Comparison of ENCODE assay signal across 8 cellular contexts in genomic region chr7:100874577-100875355, GRCh38. TPM values are rescaled to one million over a fixed set of nuclear protein-coding genes. Genes with fewer than 3 reads are reported as not detected.
DNase-seq lines count a peak whose midpoint lies in the region; ATAC-seq and TF ChIP-seq lines count a peak whose summit lies in the region.

A gene with protein sequence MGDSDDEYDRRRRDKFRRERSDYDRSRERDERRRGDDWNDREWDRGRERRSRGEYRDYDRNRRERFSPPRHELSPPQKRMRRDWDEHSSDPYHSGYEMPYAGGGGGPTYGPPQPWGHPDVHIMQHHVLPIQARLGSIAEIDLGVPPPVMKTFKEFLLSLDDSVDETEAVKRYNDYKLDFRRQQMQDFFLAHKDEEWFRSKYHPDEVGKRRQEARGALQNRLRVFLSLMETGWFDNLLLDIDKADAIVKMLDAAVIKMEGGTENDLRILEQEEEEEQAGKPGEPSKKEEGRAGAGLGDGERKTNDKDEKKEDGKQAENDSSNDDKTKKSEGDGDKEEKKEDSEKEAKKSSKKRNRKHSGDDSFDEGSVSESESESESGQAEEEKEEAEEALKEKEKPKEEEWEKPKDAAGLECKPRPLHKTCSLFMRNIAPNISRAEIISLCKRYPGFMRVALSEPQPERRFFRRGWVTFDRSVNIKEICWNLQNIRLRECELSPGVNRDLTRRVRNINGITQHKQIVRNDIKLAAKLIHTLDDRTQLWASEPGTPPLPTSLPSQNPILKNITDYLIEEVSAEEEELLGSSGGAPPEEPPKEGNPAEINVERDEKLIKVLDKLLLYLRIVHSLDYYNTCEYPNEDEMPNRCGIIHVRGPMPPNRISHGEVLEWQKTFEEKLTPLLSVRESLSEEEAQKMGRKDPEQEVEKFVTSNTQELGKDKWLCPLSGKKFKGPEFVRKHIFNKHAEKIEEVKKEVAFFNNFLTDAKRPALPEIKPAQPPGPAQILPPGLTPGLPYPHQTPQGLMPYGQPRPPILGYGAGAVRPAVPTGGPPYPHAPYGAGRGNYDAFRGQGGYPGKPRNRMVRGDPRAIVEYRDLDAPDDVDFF (plus strand): TSS chr7:100875103. CDS start chr7:100875591, 488 bp downstream.

- peaks cover 18% of the 10 kb centered on the region for H3K36me3 ChIP-seq in SU-DHL-6 (ENCODE audit: low read length)
- no peaks in the 10 kb centered on the region for H3K36me3 ChIP-seq in ovary
- peaks cover 13 to 33% of the 10 kb centered on the region in 2 donors for H3K36me3 ChIP-seq in thyroid gland

- H3K4me3 ChIP-seq in GM12864 (ENCODE audit: low read depth, low read length) (peak within 1 kb of the TSS; percentile 86), SU-DHL-6 (ENCODE audit: insufficient read depth, low read length, poor library complexity, severe bottlenecking) (peak within 1 kb of the TSS; percentile 88), ovary (peak within 1 kb of the TSS; percentile 88), thyroid gland (replicated peaks in 1 of 3) (peak within 1 kb of the TSS; percentile 77 to 100 (median 83))

- H3F3A ChIP-seq in SU-DHL-6 (ENCODE audit: insufficient read depth): no peaks in the 10 kb centered on the region

- H3K4me1 Mint-ChIP-seq in activated naive CD8-positive, alpha-beta T cell treated with anti-CD3 and anti-CD28 coated beads, Interleukin-2, amount 10 ng/mL, durations not matched to agents 7 days and 5 days: peaks cover 41% of the 10 kb centered on the region

- peak within 1 kb of the TSS; percentile 98 for H3K27ac Mint-ChIP-seq in activated naive CD8-positive, alpha-beta T cell treated with anti-CD3 and anti-CD28 coated beads, Interleukin-2, amount 10 ng/mL, durations not matched to agents 7 days and 5 days

- TF ChIP-seq POLR2A in ovary (IDR thresholded peaks at IDR 0.05) (peak; percentile 98), thyroid gland (IDR thresholded peaks at IDR 0.05) (peak; percentile 35 to 90)

- H3K9me3 Mint-ChIP-seq in activated naive CD8-positive, alpha-beta T cell treated with anti-CD3 and anti-CD28 coated beads, Interleukin-2, amount 10 ng/mL, durations not matched to agents 7 days and 5 days: no peaks in the 10 kb centered on the region

- H3K27me3 ChIP-seq in SU-DHL-6 (ENCODE audit: low read length) (no peaks in the 10 kb centered on the region), ovary (no peaks in the 10 kb centered on the region), thyroid gland (no peaks in the 10 kb centered on the region)

- no peaks in the 10 kb centered on the region for H3K9me2 ChIP-seq in SU-DHL-6 (replicated peaks; ENCODE audit: insufficient read depth, low read length)

- peak within 1 kb of the TSS; percentile 96 for H3K9ac ChIP-seq in SU-DHL-6 (ENCODE audit: low read length)

- peak within 1 kb of the TSS; percentile 83 for H3K4me2 ChIP-seq in SU-DHL-6 (ENCODE audit: low read depth, low read length, poor library complexity, severe bottlenecking)

- TF ChIP-seq CTCF in GM12864 (IDR thresholded peaks at IDR 0.05; ENCODE audit: low read depth, low read length, missing control alignments) (no peak), SU-DHL-6 (IDR thresholded peaks at IDR 0.05; ENCODE audit: insufficient read depth, low read length, poor library complexity, severe bottlenecking) (no peak), ovary (IDR thresholded peaks at IDR 0.05) (peak; percentile 49 to 90 (median 86)), thyroid gland (IDR thresholded peaks at IDR 0.05) (peak in 5 of 6 experiments; percentile 24 to 66 (median 57))

- peak within 1 kb of the TSS; percentile 97 for H3K4me3 Mint-ChIP-seq in activated naive CD8-positive, alpha-beta T cell treated with anti-CD3 and anti-CD28 coated beads, Interleukin-2, amount 10 ng/mL, durations not matched to agents 7 days and 5 days

- peaks cover 17% of the 10 kb centered on the region; the same call in 1 of the 2 replicates for H4K20me1 ChIP-seq in SU-DHL-6 (ENCODE audit: low read depth, low read length)

- no peak for TF ChIP-seq EP300 in ovary (IDR thresholded peaks at IDR 0.05)

- intact Hi-C loops in head of caudate nucleus (cut with DNase I): loop anchor here (5.0 kb wide), 1 partner anchor 37 kb away; no protein-coding TSS in a partner anchor
- intact Hi-C loops in ovary (cut with DNase I): loop anchor here in 1 of 4 donors (10.0 kb wide), 1 partner anchor 370 kb away; the partner anchor contains the start of gene FIS1
- intact Hi-C loops in thyroid gland (cut with DNase I): no loop called here

- 1% methylated on average over 76 to 79 of the region's 79 CpGs for WGBS in ovary, 3 donors
- 3 to 11% methylated on average over 15 to 67 of the region's 79 CpGs for WGBS in thyroid gland, 2 donors

- H3K9me3 ChIP-seq in SU-DHL-6 (ENCODE audit: insufficient read depth, low read length) (no peaks in the 10 kb centered on the region), ovary (no peaks in the 10 kb centered on the region), thyroid gland (no peaks in the 10 kb centered on the region)

- no peaks in the 10 kb centered on the region for H3K27me3 Mint-ChIP-seq in activated naive CD8-positive, alpha-beta T cell treated with anti-CD3 and anti-CD28 coated beads, Interleukin-2, amount 10 ng/mL, durations not matched to agents 7 days and 5 days

- ATAC-seq in HG02642 (IDR thresholded peaks at IDR 0.05; ENCODE audit: poor library complexity, unreplicated experiment): peak; percentile 93
- peak; percentile 93 for ATAC-seq in activated naive CD8-positive, alpha-beta T cell treated with anti-CD3 and anti-CD28 coated beads, Interleukin-2, amount 10 ng/mL, durations not matched to agents 7 days and 5 days (ENCODE audit: low read depth)

- POLR2A ChIA-PET in activated naive CD8-positive, alpha-beta T cell treated with anti-CD3 and anti-CD28 coated beads, Interleukin-2, amount 10 ng/mL, durations not matched to agents 7 days and 5 days (lab: Charles Lee): interaction anchor here (0.6 to 6.2 kb wide), 23 partner anchors 8 to 430 kb away, joined by 3 to 176 read pairs (median 5); partner anchors contain the start of genes GNB2, MOSPD3, MUC3A and POP7

- H3K79me2 ChIP-seq in SU-DHL-6 (ENCODE audit: insufficient read depth, low read length): peaks cover 48% of the 10 kb centered on the region

- peak within 1 kb of the TSS; percentile 44 for H2AFZ ChIP-seq in SU-DHL-6 (ENCODE audit: low read depth, low read length, severe bottlenecking)

- H3K27ac ChIP-seq in SU-DHL-6 (ENCODE audit: low read depth, low read length): peak within 1 kb of the TSS; percentile 79
- H3K27ac ChIP-seq in ovary: peak within 1 kb of the TSS; percentile 90 to 93
- H3K27ac ChIP-seq in thyroid gland: peak within 1 kb of the TSS; percentile 92 to 94 (median 93)

- peak; percentile 95 for DNase-seq in GM12864 (ENCODE audit: low read depth)
- peak; percentile 99 for DNase-seq in NCI-H128 (lab: John Stamatoyannopoulos, UW; ENCODE audit: unreplicated experiment)
- DNase-seq in activated naive CD8-positive, alpha-beta T cell treated with anti-CD3 and anti-CD28 coated beads, Interleukin-2, amount 10 ng/mL, durations not matched to agents 7 days and 5 days: peak; percentile 97
- DNase-seq in head of caudate nucleus: peak; percentile 97 to 100 (median 99)
- peak; percentile 98 to 99 (median 99) for DNase-seq in ovary
- DNase-seq in thyroid gland: peak; percentile 99

- H3K36me3 Mint-ChIP-seq in activated naive CD8-positive, alpha-beta T cell treated with anti-CD3 and anti-CD28 coated beads, Interleukin-2, amount 10 ng/mL, durations not matched to agents 7 days and 5 days: peaks cover 41% of the 10 kb centered on the region

- H3K4me1 ChIP-seq in ovary (ENCODE audit: insufficient read depth): peaks cover 6% of the 10 kb centered on the region
- peaks cover 24% of the 10 kb centered on the region in 2 donors for H3K4me1 ChIP-seq in thyroid gland

RNA-seq across cellular contexts. Expression of the gene that starts here (rescaled TPM):
- total RNA-seq in activated naive CD8-positive, alpha-beta T cell treated with anti-CD3 and anti-CD28 coated beads, Interleukin-2, amount 10 ng/mL, durations not matched to agents 7 days and 5 days: 100 to 1,000 TPM; 251 to 255 TPM
- total RNA-seq in ovary (100 to 1,000 TPM in 5 of 7 donors, 10 to 100 TPM in 2; 74.2 to 191 (median 149) TPM), thyroid gland (100 to 1,000 TPM in 1 of 4 donors, 10 to 100 TPM in 3; 62.5 to 109 (median 93.2) TPM)
- polyA plus RNA-seq in ovary: 100 to 1,000 TPM in 1 of 2 donors, 10 to 100 TPM in 1; 45.8 to 111 TPM

Comparison
In these comparisons a context has a peak if more than half of its experiments do, and no peak if none do; other contexts are left out.
1. Peak in every context shown above with its lines: DNase-seq, ATAC-seq, H3K4me3 ChIP-seq and H3K27ac ChIP-seq.
2. CTCF ChIP-seq: peak in ovary (3 of 3) and thyroid gland (5 of 6); none in GM12864 (single experiment) and SU-DHL-6 (single experiment).